In genomic region chr9:88234114-88234513, GRCh38 we compare ENCODE assay signal across 21 cellular contexts.
"Had no signal": no experiment of that assay in that cellular context is flagged by ENCODE, and none has a peak within 500 bp of the region (broad histone marks: within the 10 kb centered on the region; RNA-seq: fewer than 3 reads in every experiment).

No MANE protein-coding gene starts in this region.

- H3K27ac Mint-ChIP-seq: activated B cell treated with CpG ODN at 0.5 μM for 24 hours; activated CD4-positive, alpha-beta memory T cell treated with anti-CD3 and anti-CD28 coated beads, Interleukin-2, amount 10 ng/mL, durations not matched to agents 7 days and 5 days; activated CD4-positive, alpha-beta T cell treated with anti-CD3 and anti-CD28 coated beads, Interleukin-2, amount 10 ng/mL, durations not matched to agents 24 days and 14 days; activated naive CD4-positive, alpha-beta T cell treated with anti-CD3 and anti-CD28 coated beads for 36 hours; activated naive CD8-positive, alpha-beta T cell treated with anti-CD3 and anti-CD28 coated beads, Interleukin-2, amount 10 ng/mL, durations not matched to agents 7 days and 5 days; activated T-helper 17 cell treated with anti-CD3 and anti-CD28 coated beads, Interleukin-2, amount 50 U/mL, for 72 hours had no signal

- H3K27me3 Mint-ChIP-seq: activated B cell treated with CpG ODN at 0.5 μM for 24 hours had no signal

- H3K4me3 ChIP-seq: body of pancreas, PC-9 had no signal

- H3K36me3 Mint-ChIP-seq: activated naive CD8-positive, alpha-beta T cell treated with anti-CD3 and anti-CD28 coated beads, Interleukin-2, amount 10 ng/mL, durations not matched to agents 7 days and 5 days had no signal

- H3K4me1 Mint-ChIP-seq: activated B cell treated with CpG ODN at 0.5 μM for 24 hours had no signal

- H3K27me3 ChIP-seq: body of pancreas had no signal

- ATAC-seq: activated T-helper 17 cell treated with anti-CD3 and anti-CD28 coated beads, Interleukin-2, amount 50 U/mL, for 72 hours; body of pancreas; T-helper 17 cell had no signal

- H3K27ac ChIP-seq: body of pancreas, PC-9 had no signal

- H3K9me3 ChIP-seq: body of pancreas had no signal

- DNase-seq: activated B cell treated with CpG ODN at 0.5 μM for 24 hours; activated CD4-positive, alpha-beta memory T cell treated with anti-CD3 and anti-CD28 coated beads, Interleukin-2, amount 10 ng/mL, durations not matched to agents 7 days and 5 days; activated CD4-positive, alpha-beta T cell treated with anti-CD3 and anti-CD28 coated beads for 1 hour; activated CD4-positive, alpha-beta T cell treated with anti-CD3 and anti-CD28 coated beads, Interleukin-2, amount 10 ng/mL, durations not matched to agents 24 days and 14 days; activated gamma-delta T cell; activated naive CD4-positive, alpha-beta T cell treated with anti-CD3 and anti-CD28 coated beads for 36 hours; activated naive CD8-positive, alpha-beta T cell treated with anti-CD3 and anti-CD28 coated beads, Interleukin-2, amount 10 ng/mL, durations not matched to agents 7 days and 5 days; activated T-cell treated with anti-CD3 and anti-CD28 coated beads for 4 hours; activated T-cell treated with anti-CD3 and anti-CD28 coated beads, Interleukin-2, amount 50 U/mL, for 48 hours; body of pancreas; Karpas-422; NCI-H146; NCI-H187 treated with DMSO at 0.1 percent for 48 hours; NCI-H2081 treated with DMSO at 0.1 percent for 48 hours; NCI-H446; NCI-H524; PC-9; SHP77 treated with DMSO at 0.1 percent for 48 hours; T-helper 17 cell; T-helper 9 cell had no signal

- H3K4me3 Mint-ChIP-seq: activated B cell treated with CpG ODN at 0.5 μM for 24 hours; activated CD4-positive, alpha-beta memory T cell treated with anti-CD3 and anti-CD28 coated beads, Interleukin-2, amount 10 ng/mL, durations not matched to agents 7 days and 5 days; activated CD4-positive, alpha-beta T cell treated with anti-CD3 and anti-CD28 coated beads, Interleukin-2, amount 10 ng/mL, durations not matched to agents 24 days and 14 days; activated naive CD4-positive, alpha-beta T cell treated with anti-CD3 and anti-CD28 coated beads for 36 hours; activated naive CD8-positive, alpha-beta T cell treated with anti-CD3 and anti-CD28 coated beads, Interleukin-2, amount 10 ng/mL, durations not matched to agents 7 days and 5 days; activated T-helper 17 cell treated with anti-CD3 and anti-CD28 coated beads, Interleukin-2, amount 50 U/mL, for 72 hours; T-helper 17 cell had no signal

- H3K9me3 Mint-ChIP-seq: activated B cell treated with CpG ODN at 0.5 μM for 24 hours; activated naive CD4-positive, alpha-beta T cell treated with anti-CD3 and anti-CD28 coated beads for 36 hours had no signal
